Comparison of ENCODE assay signal across 19 cellular contexts in the genomic region with DNA sequence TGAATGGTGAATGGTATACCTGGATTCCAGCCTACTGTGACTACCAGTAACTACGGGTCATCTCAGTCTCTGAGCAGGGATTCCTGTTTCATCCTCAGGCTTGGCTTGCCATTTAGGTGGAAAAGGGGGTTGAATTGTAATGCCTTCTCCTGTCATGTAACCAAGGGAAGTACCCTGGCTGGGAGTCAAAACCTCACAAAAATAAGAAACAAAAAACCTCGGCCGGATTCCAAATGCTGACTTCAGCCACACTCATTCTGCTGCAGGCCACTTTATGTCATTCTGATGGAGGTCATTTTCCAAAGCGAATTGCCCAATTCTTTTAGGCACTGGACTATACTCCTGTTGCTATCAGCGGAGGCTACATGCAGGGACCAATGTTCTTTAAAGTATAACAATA.
DNase-seq lines count a peak whose midpoint lies in the region; ATAC-seq, FAIRE-seq and TF ChIP-seq lines count a peak whose summit lies in the region.
"Had no signal": no experiment of that assay in that cellular context is flagged by ENCODE, and none has a peak within 500 bp of the region (broad histone marks: within the 10 kb centered on the region; RNA-seq: fewer than 3 reads in every experiment).

No MANE protein-coding gene starts in this region.

- no peaks in the 10 kb centered on the region for H4K20me1 ChIP-seq in PC-3 (ENCODE audit: low read length)
- H4K20me1 ChIP-seq: BLaER1 had no signal

- H2AFZ ChIP-seq in PC-3 (ENCODE audit: low read length) = no peak overlapping the region

- BruUV-seq in PC-3 (replicated peaks; lab: Mats Ljungman, UMichigan) = no TSS peak

- H3K4me3 ChIP-seq in AG10803 (ENCODE audit: low read length) = no peak overlapping the region
- no peak overlapping the region for H3K4me3 ChIP-seq in PC-3 (ENCODE audit: low read length)
- no peak overlapping the region for H3K4me3 ChIP-seq in fibroblast of mammary gland (ENCODE audit: control insufficient read depth, low read depth, low read length)
- H3K4me3 ChIP-seq: BLaER1, gastrocnemius medialis, psoas muscle had no signal

- peaks cover 6% of the 10 kb centered on the region for H3K9me3 Mint-ChIP-seq in activated naive CD8-positive, alpha-beta T cell treated with anti-CD3 and anti-CD28 coated beads for 36 hours
- H3K9me3 Mint-ChIP-seq: H9 had no signal

- no peaks in the 10 kb centered on the region for H3K9me3 ChIP-seq in PC-3 (ENCODE audit: low read length)
- H3K9me3 ChIP-seq: BLaER1, gastrocnemius medialis, psoas muscle had no signal

- no peaks in the 10 kb centered on the region for H3K4me1 Mint-ChIP-seq in activated naive CD8-positive, alpha-beta T cell treated with anti-CD3 and anti-CD28 coated beads for 36 hours
- H3K4me1 Mint-ChIP-seq: H9 had no signal

- H3K9me2 ChIP-seq in PC-3 (replicated peaks; ENCODE audit: low read length) = no peaks in the 10 kb centered on the region

- POLR2A ChIA-PET in PC-3 (lab: Charles Lee; ENCODE audit: unreplicated experiment) = no interaction called here

- no peaks in the 10 kb centered on the region for H3F3A ChIP-seq in PC-3 (ENCODE audit: low read length, unreplicated experiment)

- no peaks in the 10 kb centered on the region for H3K36me3 Mint-ChIP-seq in activated naive CD8-positive, alpha-beta T cell treated with anti-CD3 and anti-CD28 coated beads for 36 hours
- H3K36me3 Mint-ChIP-seq: activated naive CD8-positive, alpha-beta T cell had no signal

- H3K27ac Mint-ChIP-seq in activated naive CD8-positive, alpha-beta T cell treated with anti-CD3 and anti-CD28 coated beads for 36 hours = no peak overlapping the region
- H3K27ac Mint-ChIP-seq: activated naive CD8-positive, alpha-beta T cell; H9 had no signal

- peaks cover 22% of the 10 kb centered on the region for H3K4me1 ChIP-seq in PC-3 (ENCODE audit: insufficient read depth, low read length)
- H3K4me1 ChIP-seq: BLaER1 had no signal

- TF ChIP-seq CTCF in AG10803 (conservative IDR thresholded peaks at IDR 0.05; ENCODE audit: low read length) (no peak), PC-3 (conservative IDR thresholded peaks at IDR 0.05; ENCODE audit: low read depth, low read length) (no peak), fibroblast of mammary gland (conservative IDR thresholded peaks at IDR 0.05; ENCODE audit: control insufficient read depth, insufficient read depth, low read depth, low read length) (no peak), GM10266 (IDR thresholded peaks at IDR 0.05; ENCODE audit: control insufficient read depth, insufficient read depth, low read depth, missing control alignments) (no peak)

- no peak overlapping the region for H3K4me3 Mint-ChIP-seq in activated naive CD8-positive, alpha-beta T cell treated with anti-CD3 and anti-CD28 coated beads for 36 hours
- H3K4me3 Mint-ChIP-seq: activated naive CD8-positive, alpha-beta T cell; H9 had no signal

- no peaks in the 10 kb centered on the region for H3K79me2 ChIP-seq in PC-3 (ENCODE audit: low read length)

- no peaks in the 10 kb centered on the region for H3K36me3 ChIP-seq in PC-3 (ENCODE audit: low read depth, low read length)
- H3K36me3 ChIP-seq: BLaER1, gastrocnemius medialis, WERI-Rb-1 had no signal

- CTCF ChIA-PET in PC-3 (lab: Charles Lee) = no interaction called here

- TF ChIP-seq POLR2A in GM12891 (IDR thresholded peaks at IDR 0.05; ENCODE audit: low read depth, low read length) = no peak

- no peaks in the 10 kb centered on the region for H3K27me3 ChIP-seq in PC-3 (ENCODE audit: low read length)
- H3K27me3 ChIP-seq: BLaER1, gastrocnemius medialis had no signal

- peak overlapping the region; percentile 46 for H3K4me2 ChIP-seq in PC-3 (ENCODE audit: low read length)
- H3K4me2 ChIP-seq: BLaER1 had no signal

- peak; percentile 64 for ATAC-seq in PC-3

- peaks cover 11% of the 10 kb centered on the region for H3K27me3 Mint-ChIP-seq in activated naive CD8-positive, alpha-beta T cell treated with anti-CD3 and anti-CD28 coated beads for 36 hours

- peak; percentile 82 for DNase-seq in AG10803 (ENCODE audit: low read depth)
- DNase-seq in PC-3 = peak; percentile 90
- DNase-seq in fibroblast of mammary gland (ENCODE audit: low read depth) = peak; percentile 76
- DNase-seq in lung microvascular endothelial cell (ENCODE audit: low read depth in 2 of 2) = peak; percentile 57 to 60
- no peak for DNase-seq in activated naive CD8-positive, alpha-beta T cell treated with anti-CD3 and anti-CD28 coated beads for 36 hours
- no peak for DNase-seq in GM12891 (ENCODE audit: insufficient read length, low spot score)
- no peak for DNase-seq in GM10266 (ENCODE audit: extremely low spot score)
- no peak for DNase-seq in COLO668 (lab: John Stamatoyannopoulos, UW; ENCODE audit: unreplicated experiment)
- DNase-seq: cortex of kidney; DND-41; gastrocnemius medialis; H9; psoas muscle; stimulated activated CD4-positive, alpha-beta T cell treated with anti-CD3 and anti-CD28 coated beads, Interleukin-1b, Interleukin-23, amount 100 ng/mL, for 48 hours; WERI-Rb-1 had no signal

- no peak for FAIRE-seq in GM12891 (lab: Jason Lieb, UNC)
- FAIRE-seq: keratinocyte, urothelium cell line had no signal

- intact Hi-C loops in PC-3 (cut with micrococcal nuclease) = no loop called here

- peak overlapping the region; percentile 15; the same call in 1 of the 2 replicates for H3K9ac ChIP-seq in PC-3 (ENCODE audit: low read length)
- H3K9ac ChIP-seq: BLaER1 had no signal

- peak overlapping the region; percentile 83 for H3K27ac ChIP-seq in PC-3 (ENCODE audit: low read length)
- H3K27ac ChIP-seq: BLaER1, gastrocnemius medialis, psoas muscle, WERI-Rb-1 had no signal

TF ChIP-seq in GM12891, 5 proteins besides CTCF, POLR2A, EP300 and RAD21:
- TF ChIP-seq SPI1 (IDR thresholded peaks at IDR 0.05; ENCODE audit: low read depth, low read length) (no peak), POU2F2 (IDR thresholded peaks at IDR 0.05; ENCODE audit: low read depth, low read length) (no peak), TAF1 (IDR thresholded peaks at IDR 0.05; ENCODE audit: low read depth, low read length) (no peak), PAX5 (IDR thresholded peaks at IDR 0.05; ENCODE audit: insufficient read depth, low read length, severe bottlenecking) (no peak), POLR2AphosphoS5 (IDR thresholded peaks at IDR 0.05; ENCODE audit: low read depth, low read length) (no peak)

Comparison
In these comparisons a context has a peak if more than half of its experiments do, and no peak if none do; other contexts are left out.
1. DNase-seq: peak in AG10803 (single experiment), PC-3 (single experiment), fibroblast of mammary gland (single experiment) and lung microvascular endothelial cell (2 of 2); none in activated naive CD8-positive, alpha-beta T cell treated with anti-CD3 and anti-CD28 coated beads for 36 hours (single experiment), GM12891 (single experiment), GM10266 (single experiment) and COLO668 (single experiment).